In the genomic region with DNA sequence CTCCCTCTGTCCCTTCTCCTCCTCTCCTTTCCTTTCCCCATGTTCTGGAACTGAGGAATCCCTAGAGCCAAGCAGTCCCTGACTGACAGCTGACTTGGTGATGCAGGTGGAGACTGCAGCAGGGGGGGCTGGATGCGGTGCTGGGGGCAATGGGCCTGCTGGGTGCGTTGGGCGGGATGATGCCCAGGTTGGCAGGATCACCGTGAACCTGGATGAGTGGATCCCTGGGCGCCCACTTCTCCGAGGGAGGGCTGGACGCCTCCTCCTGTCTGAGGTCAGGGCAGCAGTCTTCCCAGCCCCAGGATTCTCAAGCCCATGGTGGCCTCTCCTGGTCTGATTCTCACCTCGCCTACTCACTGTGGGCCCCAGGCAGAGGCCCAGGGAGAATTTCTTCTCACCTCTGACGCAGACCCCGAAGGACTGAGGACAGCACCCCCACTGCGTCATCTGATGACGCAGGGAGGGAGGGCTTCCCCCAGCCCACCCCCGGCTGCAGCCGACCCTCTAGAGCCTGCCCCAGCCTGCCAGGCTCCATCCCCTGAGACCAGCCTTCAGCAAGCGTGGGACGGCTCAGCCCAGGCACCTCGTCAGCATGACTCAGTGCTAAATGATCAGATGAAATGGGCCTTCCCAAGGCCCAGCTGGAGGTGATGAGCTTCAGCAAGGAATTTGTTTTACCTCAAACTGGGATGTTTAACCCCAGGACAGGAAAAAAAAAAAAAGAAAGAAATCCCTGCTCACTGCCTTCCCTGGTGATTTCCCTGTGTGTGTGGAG, we compare ENCODE assay signal across 1 cellular context.
A peak's percentile ranks its signal among the peaks of the same experiment; 100 is the strongest.
TF ChIP-seq lines count a peak whose summit lies in the region.

No MANE protein-coding gene starts in this region.

TF ChIP-seq in K562, 482 proteins besides CTCF, POLR2A, EP300 and RAD21 (continued from another document):
- peak; percentile 24; the same call in 1 of the 2 replicates for TF ChIP-seq ATF7 (IDR thresholded peaks at IDR 0.05)
- TF ChIP-seq ARID1B (IDR thresholded peaks at IDR 0.05), result peak; percentile 52
- no peak for TF ChIP-seq RFX7 (CRISPR knock-in tag; IDR thresholded peaks at IDR 0.05)
- TF ChIP-seq, protein P1, sequence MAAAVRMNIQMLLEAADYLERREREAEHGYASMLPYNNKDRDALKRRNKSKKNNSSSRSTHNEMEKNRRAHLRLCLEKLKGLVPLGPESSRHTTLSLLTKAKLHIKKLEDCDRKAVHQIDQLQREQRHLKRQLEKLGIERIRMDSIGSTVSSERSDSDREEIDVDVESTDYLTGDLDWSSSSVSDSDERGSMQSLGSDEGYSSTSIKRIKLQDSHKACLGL (CRISPR knock-in tag; IDR thresholded peaks at IDR 0.05; ENCODE audit: borderline replicate concordance, poor library complexity, severe bottlenecking), result no peak
- TF ChIP-seq, protein P2, sequence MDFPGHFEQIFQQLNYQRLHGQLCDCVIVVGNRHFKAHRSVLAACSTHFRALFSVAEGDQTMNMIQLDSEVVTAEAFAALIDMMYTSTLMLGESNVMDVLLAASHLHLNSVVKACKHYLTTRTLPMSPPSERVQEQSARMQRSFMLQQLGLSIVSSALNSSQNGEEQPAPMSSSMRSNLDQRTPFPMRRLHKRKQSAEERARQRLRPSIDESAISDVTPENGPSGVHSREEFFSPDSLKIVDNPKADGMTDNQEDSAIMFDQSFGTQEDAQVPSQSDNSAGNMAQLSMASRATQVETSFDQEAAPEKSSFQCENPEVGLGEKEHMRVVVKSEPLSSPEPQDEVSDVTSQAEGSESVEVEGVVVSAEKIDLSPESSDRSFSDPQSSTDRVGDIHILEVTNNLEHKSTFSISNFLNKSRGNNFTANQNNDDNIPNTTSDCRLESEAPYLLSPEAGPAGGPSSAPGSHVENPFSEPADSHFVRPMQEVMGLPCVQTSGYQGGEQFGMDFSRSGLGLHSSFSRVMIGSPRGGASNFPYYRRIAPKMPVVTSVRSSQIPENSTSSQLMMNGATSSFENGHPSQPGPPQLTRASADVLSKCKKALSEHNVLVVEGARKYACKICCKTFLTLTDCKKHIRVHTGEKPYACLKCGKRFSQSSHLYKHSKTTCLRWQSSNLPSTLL (IDR thresholded peaks at IDR 0.05), result no peak
- TF ChIP-seq FOSL1 (tag; conservative IDR thresholded peaks at IDR 0.05), result peak; percentile 73
- no peak for TF ChIP-seq SNRNP70 (optimal IDR thresholded peaks at IDR 0.05; ENCODE audit: low read depth, low read length)
- 0 out of 2 replicates have a peak, but pooled peaks have one; percentile 15 for TF ChIP-seq SMARCE1 (IDR thresholded peaks at IDR 0.05)
- TF ChIP-seq, protein P3, sequence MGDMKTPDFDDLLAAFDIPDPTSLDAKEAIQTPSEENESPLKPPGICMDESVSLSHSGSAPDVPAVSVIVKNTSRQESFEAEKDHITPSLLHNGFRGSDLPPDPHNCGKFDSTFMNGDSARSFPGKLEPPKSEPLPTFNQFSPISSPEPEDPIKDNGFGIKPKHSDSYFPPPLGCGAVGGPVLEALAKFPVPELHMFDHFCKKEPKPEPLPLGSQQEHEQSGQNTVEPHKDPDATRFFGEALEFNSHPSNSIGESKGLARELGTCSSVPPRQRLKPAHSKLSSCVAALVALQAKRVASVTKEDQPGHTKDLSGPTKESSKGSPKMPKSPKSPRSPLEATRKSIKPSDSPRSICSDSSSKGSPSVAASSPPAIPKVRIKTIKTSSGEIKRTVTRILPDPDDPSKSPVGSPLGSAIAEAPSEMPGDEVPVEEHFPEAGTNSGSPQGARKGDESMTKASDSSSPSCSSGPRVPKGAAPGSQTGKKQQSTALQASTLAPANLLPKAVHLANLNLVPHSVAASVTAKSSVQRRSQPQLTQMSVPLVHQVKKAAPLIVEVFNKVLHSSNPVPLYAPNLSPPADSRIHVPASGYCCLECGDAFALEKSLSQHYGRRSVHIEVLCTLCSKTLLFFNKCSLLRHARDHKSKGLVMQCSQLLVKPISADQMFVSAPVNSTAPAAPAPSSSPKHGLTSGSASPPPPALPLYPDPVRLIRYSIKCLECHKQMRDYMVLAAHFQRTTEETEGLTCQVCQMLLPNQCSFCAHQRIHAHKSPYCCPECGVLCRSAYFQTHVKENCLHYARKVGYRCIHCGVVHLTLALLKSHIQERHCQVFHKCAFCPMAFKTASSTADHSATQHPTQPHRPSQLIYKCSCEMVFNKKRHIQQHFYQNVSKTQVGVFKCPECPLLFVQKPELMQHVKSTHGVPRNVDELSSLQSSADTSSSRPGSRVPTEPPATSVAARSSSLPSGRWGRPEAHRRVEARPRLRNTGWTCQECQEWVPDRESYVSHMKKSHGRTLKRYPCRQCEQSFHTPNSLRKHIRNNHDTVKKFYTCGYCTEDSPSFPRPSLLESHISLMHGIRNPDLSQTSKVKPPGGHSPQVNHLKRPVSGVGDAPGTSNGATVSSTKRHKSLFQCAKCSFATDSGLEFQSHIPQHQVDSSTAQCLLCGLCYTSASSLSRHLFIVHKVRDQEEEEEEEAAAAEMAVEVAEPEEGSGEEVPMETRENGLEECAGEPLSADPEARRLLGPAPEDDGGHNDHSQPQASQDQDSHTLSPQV (IDR thresholded peaks at IDR 0.05), result peak; percentile 73
- TF ChIP-seq ZNF316 (IDR thresholded peaks at IDR 0.05), result peak; percentile 80
- TF ChIP-seq ZFX (CRISPR knock-in tag; IDR thresholded peaks at IDR 0.05), result peak; percentile 36; the same call in 1 of the 2 replicates
- peak; percentile 65 for TF ChIP-seq L3MBTL2 (IDR thresholded peaks at IDR 0.05)
- TF ChIP-seq CXXC5 (CRISPR knock-in tag; IDR thresholded peaks at IDR 0.05), result no peak
- TF ChIP-seq, protein P4, sequence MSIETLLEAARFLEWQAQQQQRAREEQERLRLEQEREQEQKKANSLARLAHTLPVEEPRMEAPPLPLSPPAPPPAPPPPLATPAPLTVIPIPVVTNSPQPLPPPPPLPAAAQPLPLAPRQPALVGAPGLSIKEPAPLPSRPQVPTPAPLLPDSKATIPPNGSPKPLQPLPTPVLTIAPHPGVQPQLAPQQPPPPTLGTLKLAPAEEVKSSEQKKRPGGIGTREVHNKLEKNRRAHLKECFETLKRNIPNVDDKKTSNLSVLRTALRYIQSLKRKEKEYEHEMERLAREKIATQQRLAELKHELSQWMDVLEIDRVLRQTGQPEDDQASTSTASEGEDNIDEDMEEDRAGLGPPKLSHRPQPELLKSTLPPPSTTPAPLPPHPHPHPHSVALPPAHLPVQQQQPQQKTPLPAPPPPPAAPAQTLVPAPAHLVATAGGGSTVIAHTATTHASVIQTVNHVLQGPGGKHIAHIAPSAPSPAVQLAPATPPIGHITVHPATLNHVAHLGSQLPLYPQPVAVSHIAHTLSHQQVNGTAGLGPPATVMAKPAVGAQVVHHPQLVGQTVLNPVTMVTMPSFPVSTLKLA (conservative IDR thresholded peaks at IDR 0.05), result peak in 1 of 2 experiments; percentile 19; a peak in 1 of 4 replicates
- TF ChIP-seq KDM4B (IDR thresholded peaks at IDR 0.05; ENCODE audit: borderline replicate concordance in 2 of 2, low read depth in 1 of 2), result no peak
- TF ChIP-seq NRF1 (conservative IDR thresholded peaks at IDR 0.05 in 1 of 2, IDR thresholded peaks at IDR 0.05 in 1 of 2), result peak in 1 of 2 experiments; percentile 24; a peak in 2 of 4 replicates
- peak in 1 of 2 experiments; percentile 54; a peak in 1 of 4 replicates for TF ChIP-seq RCOR1 (IDR thresholded peaks at IDR 0.05; ENCODE audit: borderline replicate concordance in 1 of 2, low read depth in 2 of 2, low read length in 2 of 2)
- TF ChIP-seq, protein P5, sequence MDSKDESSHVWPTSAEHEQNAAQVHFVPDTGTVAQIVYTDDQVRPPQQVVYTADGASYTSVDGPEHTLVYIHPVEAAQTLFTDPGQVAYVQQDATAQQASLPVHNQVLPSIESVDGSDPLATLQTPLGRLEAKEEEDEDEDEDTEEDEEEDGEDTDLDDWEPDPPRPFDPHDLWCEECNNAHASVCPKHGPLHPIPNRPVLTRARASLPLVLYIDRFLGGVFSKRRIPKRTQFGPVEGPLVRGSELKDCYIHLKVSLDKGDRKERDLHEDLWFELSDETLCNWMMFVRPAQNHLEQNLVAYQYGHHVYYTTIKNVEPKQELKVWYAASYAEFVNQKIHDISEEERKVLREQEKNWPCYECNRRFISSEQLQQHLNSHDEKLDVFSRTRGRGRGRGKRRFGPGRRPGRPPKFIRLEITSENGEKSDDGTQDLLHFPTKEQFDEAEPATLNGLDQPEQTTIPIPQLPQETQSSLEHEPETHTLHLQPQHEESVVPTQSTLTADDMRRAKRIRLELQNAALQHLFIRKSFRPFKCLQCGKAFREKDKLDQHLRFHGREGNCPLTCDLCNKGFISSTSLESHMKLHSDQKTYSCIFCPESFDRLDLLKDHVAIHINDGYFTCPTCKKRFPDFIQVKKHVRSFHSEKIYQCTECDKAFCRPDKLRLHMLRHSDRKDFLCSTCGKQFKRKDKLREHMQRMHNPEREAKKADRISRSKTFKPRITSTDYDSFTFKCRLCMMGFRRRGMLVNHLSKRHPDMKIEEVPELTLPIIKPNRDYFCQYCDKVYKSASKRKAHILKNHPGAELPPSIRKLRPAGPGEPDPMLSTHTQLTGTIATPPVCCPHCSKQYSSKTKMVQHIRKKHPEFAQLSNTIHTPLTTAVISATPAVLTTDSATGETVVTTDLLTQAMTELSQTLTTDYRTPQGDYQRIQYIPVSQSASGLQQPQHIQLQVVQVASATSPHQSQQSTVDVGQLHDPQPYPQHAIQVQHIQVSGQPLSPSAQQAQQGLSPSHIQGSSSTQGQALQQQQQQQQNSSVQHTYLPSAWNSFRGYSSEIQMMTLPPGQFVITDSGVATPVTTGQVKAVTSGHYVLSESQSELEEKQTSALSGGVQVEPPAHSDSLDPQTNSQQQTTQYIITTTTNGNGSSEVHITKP (IDR thresholded peaks at IDR 0.05; ENCODE audit: partially characterized antibody), result peak; percentile 74
- TF ChIP-seq, protein P6, sequence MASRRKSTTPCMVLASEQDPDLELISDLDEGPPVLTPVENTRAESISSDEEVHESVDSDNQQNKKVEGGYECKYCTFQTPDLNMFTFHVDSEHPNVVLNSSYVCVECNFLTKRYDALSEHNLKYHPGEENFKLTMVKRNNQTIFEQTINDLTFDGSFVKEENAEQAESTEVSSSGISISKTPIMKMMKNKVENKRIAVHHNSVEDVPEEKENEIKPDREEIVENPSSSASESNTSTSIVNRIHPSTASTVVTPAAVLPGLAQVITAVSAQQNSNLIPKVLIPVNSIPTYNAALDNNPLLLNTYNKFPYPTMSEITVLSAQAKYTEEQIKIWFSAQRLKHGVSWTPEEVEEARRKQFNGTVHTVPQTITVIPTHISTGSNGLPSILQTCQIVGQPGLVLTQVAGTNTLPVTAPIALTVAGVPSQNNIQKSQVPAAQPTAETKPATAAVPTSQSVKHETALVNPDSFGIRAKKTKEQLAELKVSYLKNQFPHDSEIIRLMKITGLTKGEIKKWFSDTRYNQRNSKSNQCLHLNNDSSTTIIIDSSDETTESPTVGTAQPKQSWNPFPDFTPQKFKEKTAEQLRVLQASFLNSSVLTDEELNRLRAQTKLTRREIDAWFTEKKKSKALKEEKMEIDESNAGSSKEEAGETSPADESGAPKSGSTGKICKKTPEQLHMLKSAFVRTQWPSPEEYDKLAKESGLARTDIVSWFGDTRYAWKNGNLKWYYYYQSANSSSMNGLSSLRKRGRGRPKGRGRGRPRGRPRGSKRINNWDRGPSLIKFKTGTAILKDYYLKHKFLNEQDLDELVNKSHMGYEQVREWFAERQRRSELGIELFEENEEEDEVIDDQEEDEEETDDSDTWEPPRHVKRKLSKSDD (conservative IDR thresholded peaks at IDR 0.05; ENCODE audit: low read length), result no peak
